ENCODE assay signal across 8 cellular contexts in genomic region chr7:74657692-74658170, GRCh38. TPM values are rescaled to one million over a fixed set of nuclear protein-coding genes. Genes with fewer than 3 reads are reported as not detected.
A peak's percentile ranks its signal among the peaks of the same experiment; 100 is the strongest.
DNase-seq lines count a peak whose midpoint lies in the region; ATAC-seq and TF ChIP-seq lines count a peak whose summit lies in the region.

Gene GTF2I, plus strand, starts transcription at chr7:74657718. Its CDS starts 31,411 bp downstream, at chr7:74689129.

- H3K27ac ChIP-seq in SJSA1, result peak within 1 kb of the TSS; percentile 93
- peak within 1 kb of the TSS; percentile 99 for H3K27ac ChIP-seq in mesenchymal stem cell (ENCODE audit: low read length, poor library complexity, severe bottlenecking)
- H3K27ac ChIP-seq in testis, result peak within 1 kb of the TSS; percentile 97 to 100

- TF ChIP-seq CTCF in testis (IDR thresholded peaks at IDR 0.05), result no peak

- WGBS in mesenchymal stem cell, result under 1% methylated on average over 25 of the region's 56 CpGs
- 0% methylated on average over 15 to 55 of the region's 56 CpGs for WGBS in testis, 2 donors

- peak within 1 kb of the TSS; percentile 90 for H3K9ac ChIP-seq in mesenchymal stem cell (ENCODE audit: low read length)

- peak within 1 kb of the TSS; percentile 98 for H2BK5ac ChIP-seq in mesenchymal stem cell (ENCODE audit: low read depth, low read length, poor library complexity, severe bottlenecking)

- no peaks in the 10 kb centered on the region for H3K27me3 ChIP-seq in SJSA1 (replicated peaks)
- no peaks in the 10 kb centered on the region for H3K27me3 ChIP-seq in mesenchymal stem cell (ENCODE audit: control insufficient read depth in 1 of 2, insufficient read depth in 1 of 2, low read length in 2 of 2)
- no peaks in the 10 kb centered on the region for H3K27me3 ChIP-seq in testis

- intact Hi-C loops in testis (cut with DNase I; ENCODE audit: low total_unique reads), result no loop called here

- peak within 1 kb of the TSS; percentile 97 for H3K4me2 ChIP-seq in mesenchymal stem cell (ENCODE audit: low read length, poor library complexity, severe bottlenecking)

- H2AK5ac ChIP-seq in mesenchymal stem cell (ENCODE audit: low read length, severe bottlenecking), result peak within 1 kb of the TSS; percentile 99

- H3K36me3 ChIP-seq in SJSA1, result peaks cover 28% of the 10 kb centered on the region
- peaks cover 0 to 3% of the 10 kb centered on the region in 2 experiments for H3K36me3 ChIP-seq in mesenchymal stem cell (ENCODE audit: control insufficient read depth in 1 of 2, insufficient read depth in 2 of 2, low read depth in 1 of 2, low read length in 2 of 2)
- no peaks in the 10 kb centered on the region for H3K36me3 ChIP-seq in testis (ENCODE audit: low read depth, missing control alignments)

- peak within 1 kb of the TSS; percentile 99 to 100 for H3K18ac ChIP-seq in mesenchymal stem cell (ENCODE audit: low read depth in 1 of 2, low read length in 2 of 2)

- H3K14ac ChIP-seq in mesenchymal stem cell (ENCODE audit: low read length in 2 of 2), result peak within 1 kb of the TSS; percentile 100

- peak within 1 kb of the TSS; percentile 51 to 84 for H3K23ac ChIP-seq in mesenchymal stem cell (ENCODE audit: low read length in 2 of 2)

- TF ChIP-seq POLR2A in testis (IDR thresholded peaks at IDR 0.05), result no peak

- H2AFZ ChIP-seq in mesenchymal stem cell (ENCODE audit: low read depth, low read length), result peak within 1 kb of the TSS; percentile 77

- ATAC-seq in HG02870 (IDR thresholded peaks at IDR 0.05; ENCODE audit: unreplicated experiment), result peak; percentile 15

- peaks cover 4% of the 10 kb centered on the region for H3K9me3 ChIP-seq in SJSA1 (replicated peaks)
- no peaks in the 10 kb centered on the region for H3K9me3 ChIP-seq in mesenchymal stem cell (ENCODE audit: control insufficient read depth, low read length)
- no peaks in the 10 kb centered on the region for H3K9me3 ChIP-seq in testis

- H2BK12ac ChIP-seq in mesenchymal stem cell (ENCODE audit: low read length in 2 of 2), result peak within 1 kb of the TSS; percentile 66 to 68

- peak within 1 kb of the TSS; percentile 100 for H3K4me3 ChIP-seq in SJSA1
- peak within 1 kb of the TSS; percentile 88 to 97 for H3K4me3 ChIP-seq in mesenchymal stem cell (ENCODE audit: insufficient read depth in 1 of 2, low read depth in 1 of 2, low read length in 2 of 2)
- peak within 1 kb of the TSS; percentile 95 to 98 for H3K4me3 ChIP-seq in testis

- H2BK120ac ChIP-seq in mesenchymal stem cell (ENCODE audit: low read depth, low read length), result peak within 1 kb of the TSS; percentile 100

- no peaks in the 10 kb centered on the region for H3K79me1 ChIP-seq in mesenchymal stem cell (replicated peaks; ENCODE audit: low read length, poor library complexity, severe bottlenecking)

- DNase-seq in NCI-H345 (lab: John Stamatoyannopoulos, UW) (peak; percentile 62), NCI-H345 treated with DMSO at 0.1 percent for 48 hours (lab: John Stamatoyannopoulos, UW; ENCODE audit: unreplicated experiment) (no peak), SJSA1 (ENCODE audit: low read depth in 1 of 2, low spot score in 2 of 2) (no peak), dermis blood vessel endothelial cell (no peak), mesenchymal stem cell (no peak), testis (no peak), NCI-H1694 treated with DMSO at 0.1 percent for 48 hours (lab: John Stamatoyannopoulos, UW) (no peak)

- H3K4me1 ChIP-seq in SJSA1 (replicated peaks) (peaks cover 31% of the 10 kb centered on the region), mesenchymal stem cell (ENCODE audit: control insufficient read depth, insufficient read depth, low read depth, low read length) (peaks cover 30% of the 10 kb centered on the region), testis (peaks cover 43% of the 10 kb centered on the region)

- H4K91ac ChIP-seq in mesenchymal stem cell (ENCODE audit: low read length), result peak within 1 kb of the TSS; percentile 100

- peak within 1 kb of the TSS; percentile 100 for H4K8ac ChIP-seq in mesenchymal stem cell (ENCODE audit: low read length)

- peak within 1 kb of the TSS; percentile 99 to 100 for H3K4ac ChIP-seq in mesenchymal stem cell (ENCODE audit: low read depth in 1 of 2, low read length in 2 of 2)

- peak within 1 kb of the TSS; percentile 92 for H2BK15ac ChIP-seq in mesenchymal stem cell (ENCODE audit: low read depth, poor library complexity, severe bottlenecking)

RNA-seq across cellular contexts. Expression of gene GTF2I, which starts in this region (rescaled TPM):
- total RNA-seq in SJSA1 (2014; rRNA removed; shearing (Covaris generic)), result 78.9 and 113 TPM in 2 replicates
- 142 and 195 TPM in 2 replicates for total RNA-seq in dermis blood vessel endothelial cell
- polyA plus RNA-seq in mesenchymal stem cell (2013, experiment 1 of 2), result 161 TPM
- 164 TPM for polyA plus RNA-seq in mesenchymal stem cell (2013, experiment 2 of 2)
- total RNA-seq in testis, result 100 to 1,000 TPM; 208 to 210 TPM
- 83.4 TPM for polyA plus RNA-seq in testis (ENCODE audit: insufficient read depth, low read depth, low replicate concordance)
